Comparison of ENCODE assay signal across 1 cellular context in genomic region chr22:20749453-20749852, GRCh38.
A peak's percentile ranks its signal among the peaks of the same experiment; 100 is the strongest.
TF ChIP-seq lines count a peak whose summit lies in the region.

No MANE protein-coding gene starts in this region.

TF ChIP-seq in K562, 482 proteins besides CTCF, POLR2A, EP300 and RAD21 (continued from another document):
- TF ChIP-seq ZNF512 (tag; IDR thresholded peaks at IDR 0.05): no peak
- TF ChIP-seq RHOXF2B (CRISPR knock-in tag; conservative IDR thresholded peaks at IDR 0.05): 0 out of 2 replicates have a peak, but pooled peaks have one; percentile 46
- TF ChIP-seq PHF20 (IDR thresholded peaks at IDR 0.05; ENCODE audit: partially characterized antibody): no peak
- TF ChIP-seq DPF2 (IDR thresholded peaks at IDR 0.05): no peak
- no peak for TF ChIP-seq THRA (IDR thresholded peaks at IDR 0.05)
- no peak for TF ChIP-seq ARNT (IDR thresholded peaks at IDR 0.05)
- no peak for TF ChIP-seq ZNF263 (CRISPR knock-in tag; IDR thresholded peaks at IDR 0.05; ENCODE audit: borderline replicate concordance)
- TF ChIP-seq NFIC (IDR thresholded peaks at IDR 0.05): no peak
- TF ChIP-seq BHLHE40 (IDR thresholded peaks at IDR 0.05; ENCODE audit: low read length): no peak
